In genomic region chr11:118074785-118075184, GRCh38 we compare ENCODE assay signal across 30 cellular contexts. TPM values are rescaled to one million over a fixed set of nuclear protein-coding genes. Genes with fewer than 3 reads are reported as not detected.
DNase-seq lines count a peak whose midpoint lies in the region; ATAC-seq, FAIRE-seq and TF ChIP-seq lines count a peak whose summit lies in the region.
"Had no signal": no experiment of that assay in that cellular context is flagged by ENCODE, and none has a peak within 500 bp of the region (broad histone marks: within the 10 kb centered on the region; RNA-seq: fewer than 3 reads in every experiment).

No MANE protein-coding gene starts in this region.

- H3K9me2 ChIP-seq in HCT116 (ENCODE audit: insufficient read depth) = no peaks in the 10 kb centered on the region

- peak overlapping the region; percentile 24 for H3K4me2 ChIP-seq in HCT116 (ENCODE audit: low read length)
- peak overlapping the region; percentile 43 for H3K4me2 ChIP-seq in keratinocyte (ENCODE audit: control insufficient read depth, extremely low read depth, insufficient read depth, low read depth, low read length)

- CTCF ChIA-PET in HCT116 (lab: Charles Lee) = interaction anchor here (1.1 to 1.3 kb wide), 2 partner anchors 21 to 170 kb away, joined by 3 to 5 read pairs; no protein-coding TSS in a partner anchor

- no TSS peak for BruUV-seq in HCT116 (replicated peaks; lab: Mats Ljungman, UMichigan)

- no peaks in the 10 kb centered on the region for H3K9me1 ChIP-seq in keratinocyte (ENCODE audit: control insufficient read depth, extremely low read depth, insufficient read depth, low read length)

- peak; percentile 98 for FAIRE-seq in keratinocyte (lab: Jason Lieb, UNC)
- FAIRE-seq: GM12878, H54, TTC549 had no signal

- TF ChIP-seq CTCF in HCT116 (IDR thresholded peaks at IDR 0.05 in 2 of 3, conservative IDR thresholded peaks at IDR 0.05 in 1 of 3; ENCODE audit: borderline replicate concordance in 1 of 3, insufficient read depth in 1 of 3, low read depth in 2 of 3, low read length in 2 of 3) (no peak), RWPE2 (IDR thresholded peaks at IDR 0.05; ENCODE audit: poor library complexity, severe bottlenecking) (peak; percentile 20), keratinocyte (optimal IDR thresholded peaks at IDR 0.05 in 1 of 3, IDR thresholded peaks at IDR 0.05 in 1 of 3, conservative IDR thresholded peaks at IDR 0.05 in 1 of 3; ENCODE audit: extremely low read depth in 1 of 3, insufficient read depth in 2 of 3, low read length in 3 of 3) (peak in 1 of 3 experiments; percentile 55), stomach (IDR thresholded peaks at IDR 0.05) (no peak)

- intact Hi-C loops in HCT116 (cut with micrococcal nuclease) (no loop called here), stomach (cut with DNase I; ENCODE audit: low total_unique reads) (no loop called here), left cardiac atrium (cut with DNase I) (no loop called here)

- H3K27me3 ChIP-seq in HCT116 (ENCODE audit: insufficient read depth, low read length) (no peaks in the 10 kb centered on the region), RWPE2 (ENCODE audit: insufficient read depth, poor library complexity, severe bottlenecking) (no peaks in the 10 kb centered on the region), keratinocyte (ENCODE audit: control insufficient read depth, extremely low read depth, insufficient read depth, low read length) (no peaks in the 10 kb centered on the region), stomach (peaks cover 0 to 16% (median 0%) of the 10 kb centered on the region in 3 donors)
- H3K27me3 ChIP-seq: body of pancreas, heart left ventricle had no signal

- POLR2A ChIA-PET in HCT116 (lab: Charles Lee) = interaction anchor here (0.8 kb wide), 1 partner anchor 51 kb away, joined by 5 read pairs; no protein-coding TSS in a partner anchor

- ATAC-seq in HCT116 = 0 out of 2 replicates have a peak, but pooled peaks have one; percentile 23
- ATAC-seq in RWPE2 (ENCODE audit: low read depth) = peak; percentile 91
- no peak for ATAC-seq in HG02610 (IDR thresholded peaks at IDR 0.05; ENCODE audit: unreplicated experiment)
- ATAC-seq in left cardiac atrium = no peak
- ATAC-seq: body of pancreas, GM12878, heart left ventricle, right cardiac atrium, Right ventricle myocardium inferior, T-cell had no signal

- H3K9me3 ChIP-seq in HCT116 (ENCODE audit: control insufficient read depth in 1 of 2, insufficient read depth in 1 of 2, low read depth in 1 of 2, low read length in 2 of 2) (no peaks in the 10 kb centered on the region), RWPE2 (ENCODE audit: severe bottlenecking) (no peaks in the 10 kb centered on the region), keratinocyte (ENCODE audit: control insufficient read depth, low read depth, low read length) (no peaks in the 10 kb centered on the region), stomach (no peaks in the 10 kb centered on the region)
- H3K9me3 ChIP-seq: body of pancreas, heart left ventricle had no signal

- H3K36me3 ChIP-seq in HCT116 (ENCODE audit: control insufficient read depth in 1 of 2, insufficient read depth in 2 of 2, low read length in 2 of 2) = no peaks in the 10 kb centered on the region
- H3K36me3 ChIP-seq in RWPE2 (ENCODE audit: low read depth) = no peaks in the 10 kb centered on the region
- H3K36me3 ChIP-seq in keratinocyte (ENCODE audit: control insufficient read depth in 2 of 2, extremely low read depth in 1 of 2, insufficient read depth in 2 of 2, low read length in 2 of 2) = no peaks in the 10 kb centered on the region
- H3K36me3 ChIP-seq in stomach = no peaks in the 10 kb centered on the region
- H3K36me3 ChIP-seq: heart left ventricle had no signal

- dilution Hi-C loops in keratinocyte (cut with MboI; ENCODE audit: extremely low pct_ligation_motif_present, low sequenced_read_pairs) = no loop called here

- H3K4me3 ChIP-seq in HCT116 (replicated peaks in 1 of 2; ENCODE audit: low read depth in 1 of 2, low read length in 2 of 2) (no peak overlapping the region), RWPE2 (ENCODE audit: severe bottlenecking) (no peak overlapping the region), keratinocyte (ENCODE audit: control insufficient read depth in 2 of 3, extremely low read depth in 1 of 3, insufficient read depth in 2 of 3, low read depth in 1 of 3, low read length in 3 of 3) (no peak overlapping the region), stomach (no peak overlapping the region)
- H3K4me3 ChIP-seq: body of pancreas, GM12878, heart left ventricle had no signal

- no peak for TF ChIP-seq RAD21 in HCT116 (IDR thresholded peaks at IDR 0.05; ENCODE audit: low read depth)

- H3K4me1 ChIP-seq in HCT116 (ENCODE audit: control insufficient read depth in 1 of 2, insufficient read depth in 2 of 2, low read length in 2 of 2) (peaks cover 21 to 31% of the 10 kb centered on the region in 2 experiments), RWPE2 (ENCODE audit: insufficient read depth, poor library complexity, severe bottlenecking) (peaks cover 32% of the 10 kb centered on the region), keratinocyte (ENCODE audit: control insufficient read depth, extremely low read depth, insufficient read depth, low read length) (peaks cover 33% of the 10 kb centered on the region), stomach (peaks cover 0 to 4% (median 0%) of the 10 kb centered on the region in 4 donors)
- H3K4me1 ChIP-seq: heart left ventricle had no signal

- TF ChIP-seq POLR2A in HCT116 (IDR thresholded peaks at IDR 0.05; ENCODE audit: borderline replicate concordance, extremely low read depth, insufficient read depth, insufficient read length) (no peak), stomach (IDR thresholded peaks at IDR 0.05) (no peak)

- H3K79me2 ChIP-seq in HCT116 (ENCODE audit: insufficient read depth, low read length) (no peaks in the 10 kb centered on the region), keratinocyte (ENCODE audit: control insufficient read depth, insufficient read depth, low read length) (no peaks in the 10 kb centered on the region)

- TF ChIP-seq EP300 in stomach (IDR thresholded peaks at IDR 0.05) = no peak

- 40 to 61% (median 51%) methylated on average over 2 of the region's 2 CpGs for WGBS in stomach, 5 donors

- H4K20me1 ChIP-seq in HCT116 (ENCODE audit: insufficient read depth) = no peaks in the 10 kb centered on the region
- no peaks in the 10 kb centered on the region for H4K20me1 ChIP-seq in keratinocyte (ENCODE audit: control insufficient read depth, extremely low read depth, insufficient read depth, low read length)

- RAD21 ChIA-PET in HCT116 (lab: Charles Lee; ENCODE audit: low non-redundant PET in 1 of 2, low total read pairs in 2 of 2, uncharacterized antibody in 2 of 2, unreplicated experiment in 2 of 2) = no interaction called here

- no peak overlapping the region for H3K9ac ChIP-seq in HCT116 (ENCODE audit: low read length)
- peak overlapping the region; percentile 40 for H3K9ac ChIP-seq in keratinocyte (ENCODE audit: control insufficient read depth, extremely low read depth, insufficient read depth, low read length)

- H2AFZ ChIP-seq in HCT116 (ENCODE audit: low read depth, low read length, poor library complexity, severe bottlenecking) = no peak overlapping the region
- peak overlapping the region; percentile 51 for H2AFZ ChIP-seq in keratinocyte (ENCODE audit: control insufficient read depth, low read length)

- H3K27ac ChIP-seq in HCT116 (ENCODE audit: low read depth, low read length) (no peak overlapping the region), RWPE2 (ENCODE audit: poor library complexity, severe bottlenecking) (peak overlapping the region; percentile 69), keratinocyte (ENCODE audit: control insufficient read depth, insufficient read depth, low read length) (peak overlapping the region; percentile 73), stomach (no peak overlapping the region)
- H3K27ac ChIP-seq: body of pancreas, C4-2B, heart left ventricle had no signal

- no peak for DNase-seq in HCT116 (ENCODE audit: low read depth, low spot score)
- DNase-seq in RWPE2 (ENCODE audit: low spot score) = peak; percentile 88
- DNase-seq in keratinocyte (ENCODE audit: low read depth, low spot score) = peak; percentile 73
- peak; percentile 40 for DNase-seq in stomach
- DNase-seq in NCI-H2171 treated with DMSO at 0.1 percent for 48 hours (lab: John Stamatoyannopoulos, UW) = no peak
- DNase-seq in kidney glomerular epithelial cell (lab: John Stamatoyannopoulos, UW) = no peak
- DNase-seq in left cardiac atrium = no peak
- DNase-seq: activated CD4-positive, alpha-beta T cell treated with anti-CD3 and anti-CD28 coated beads for 48 hours; activated naive CD8-positive, alpha-beta T cell treated with anti-CD3 and anti-CD28 coated beads, Interleukin-2, amount 10 ng/mL, durations not matched to agents 7 days and 5 days; body of pancreas; DMS 273 treated with DMSO at 0.1 percent for 48 hours; endodermal cell; heart left ventricle; NCI-H1105 treated with DMSO at 0.1 percent for 48 hours; NCI-H2107; NCI-H510A treated with DMSO at 0.1 percent for 48 hours; right cardiac atrium; stimulated activated CD8-positive, alpha-beta memory T cell treated with anti-CD3 and anti-CD28 coated beads, Interleukin-4, amount 100 ng/mL, for 48 hours; T-cell had no signal

TF ChIP-seq in HCT116, 20 proteins besides CTCF, POLR2A, EP300 and RAD21 (continues in another document):
- no peak for TF ChIP-seq SRF (IDR thresholded peaks at IDR 0.05; ENCODE audit: low read depth)

RNA-seq across cellular contexts. Expression of gene TMPRSS4, which starts 2.1 kb away (rescaled TPM):
- total RNA-seq in HCT116 (2021; ENCODE audit: unreplicated experiment) (1.5 TPM), stomach (100 to 1,000 TPM in 1 of 5 donors, 10 to 100 TPM in 2, 1 to 10 TPM in 2; 4.7 to 498 (median 28.1) TPM), left cardiac atrium (not detected)
- polyA plus RNA-seq in HCT116 (2012) = 1.9 and 3.4 TPM in 2 replicates
- polyA plus RNA-seq in keratinocyte (0.69 to 1.7 TPM (median 1.2 TPM) in 3 replicates), stomach (10 to 100 TPM in 1 of 3 donors, 1 to 10 TPM in 2; 7.0 to 84.7 (median 8.1) TPM)
- 2.9 TPM for polyA plus RNA-seq in keratinocyte (2011; ENCODE audit: low read depth)
- polyA plus RNA-seq in keratinocyte (2011; cell fraction: cytosol; rRNA removed) = 0.48 and 1.7 TPM in 2 replicates
- polyA plus RNA-seq in keratinocyte (2011; cell fraction: nucleus; rRNA removed) = 0.85 and 1.3 TPM in 2 replicates
- 0.77 and 7.0 TPM in 2 replicates for polyA plus RNA-seq in keratinocyte (2012; ENCODE audit: low replicate concordance)
- 0.72 to 3.1 TPM (median 1.5 TPM) in 3 replicates for polyA minus RNA-seq in keratinocyte
- polyA minus RNA-seq in keratinocyte (2011; cell fraction: cytosol; rRNA and poly(A)+ RNA removed) = not detected
- polyA minus RNA-seq in keratinocyte (2011; cell fraction: nucleus; rRNA and poly(A)+ RNA removed) = 1.6 and 1.7 TPM in 2 replicates
- total RNA-seq: activated T-helper 1 cell treated with anti-CD3 and anti-CD28 coated beads, Interleukin-12 subunit alpha, Interleukin-12 subunit beta, Interleukin-2, Interleukin-4 antibody, amounts not matched to agents 30 ng/mL and 10 ng/mL and 1 ng/mL, durations not matched to agents 14 hours and 24 hours and 36 hours; endodermal cell; LHCN-M2; omental fat pad; right cardiac atrium; Right ventricle myocardium inferior had no signal
- polyA plus RNA-seq: right cardiac atrium had no signal

RNA-seq across cellular contexts. Expression of gene SMIM35, which starts 12.0 kb away (rescaled TPM):
- total RNA-seq in HCT116 (2021; ENCODE audit: unreplicated experiment) = not detected
- polyA plus RNA-seq in HCT116 (2012) = not detected in 2 replicates
- not detected in 3 replicates for polyA plus RNA-seq in keratinocyte
- not detected for polyA plus RNA-seq in keratinocyte (2011; ENCODE audit: low read depth)
- not detected in 2 replicates for polyA plus RNA-seq in keratinocyte (2011; cell fraction: cytosol; rRNA removed)
- polyA plus RNA-seq in keratinocyte (2011; cell fraction: nucleus; rRNA removed) = not detected in 2 replicates
- not detected in 2 replicates for polyA plus RNA-seq in keratinocyte (2012; ENCODE audit: low replicate concordance)
- not detected in 3 replicates for polyA minus RNA-seq in keratinocyte
- not detected for polyA minus RNA-seq in keratinocyte (2011; cell fraction: cytosol; rRNA and poly(A)+ RNA removed)
- polyA minus RNA-seq in keratinocyte (2011; cell fraction: nucleus; rRNA and poly(A)+ RNA removed) = not detected in 2 replicates
- not detected for total RNA-seq in stomach
- under 1 TPM in 1 of 3 donors, not detected in 2; 0.03 TPM for polyA plus RNA-seq in stomach
- total RNA-seq in left cardiac atrium = not detected
- total RNA-seq: body of pancreas, endodermal cell, GM12878, LHCN-M2, lower leg skin, right cardiac atrium, Right ventricle myocardium inferior, subcutaneous adipose tissue had no signal
- polyA plus RNA-seq: heart left ventricle, right cardiac atrium had no signal

Comparison
In these comparisons a context has a peak if more than half of its experiments do, and no peak if none do; other contexts are left out.
1. ATAC-seq: peak in HCT116 (single experiment) and RWPE2 (single experiment); none in HG02610 (single experiment) and left cardiac atrium (0 of 2).
2. DNase-seq: peak in RWPE2 (single experiment), keratinocyte (single experiment) and stomach (single experiment); none in HCT116 (single experiment), NCI-H2171 treated with DMSO at 0.1 percent for 48 hours (single experiment), kidney glomerular epithelial cell (single experiment) and left cardiac atrium (single experiment).
3. H3K27ac ChIP-seq: peak in RWPE2 (single experiment) and keratinocyte (single experiment); none in HCT116 (single experiment) and stomach (0 of 5).